8 cellular contexts compared by ENCODE assay signal in the genomic region with DNA sequence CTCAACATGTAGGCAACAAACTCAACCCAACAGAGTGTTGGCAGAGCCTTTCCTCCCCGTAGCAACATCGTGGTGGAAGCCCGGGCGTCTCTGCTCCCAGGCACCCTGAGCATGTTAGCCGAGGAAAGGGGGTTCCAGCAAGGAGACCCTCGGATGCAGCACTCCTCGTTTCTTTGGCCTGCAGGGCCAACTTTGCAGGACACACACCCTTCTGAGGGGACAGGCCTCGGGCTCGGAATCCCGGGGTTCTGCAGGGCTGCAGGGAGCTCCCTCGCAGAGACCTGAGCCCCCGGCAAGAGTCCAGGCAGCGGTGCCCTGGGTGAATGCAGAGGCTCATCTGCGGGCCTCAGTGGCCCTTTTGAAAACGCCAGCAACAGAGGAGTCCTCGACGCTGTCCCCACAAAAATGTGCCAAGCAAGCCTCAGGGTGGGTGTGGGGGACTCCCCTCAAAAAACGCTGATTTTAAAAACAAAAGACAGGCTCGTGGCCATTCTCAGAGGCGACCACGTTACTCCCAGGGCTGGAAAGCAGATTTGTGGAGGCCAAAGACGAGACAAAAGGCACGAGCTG. TPM values are rescaled to one million over a fixed set of nuclear protein-coding genes. Genes with fewer than 3 reads are reported as not detected.
DNase-seq lines count a peak whose midpoint lies in the region; TF ChIP-seq lines count a peak whose summit lies in the region.

No MANE protein-coding gene starts in this region.

- H3K27ac ChIP-seq in GM23248, result peak overlapping the region; percentile 16; the same call in 1 of the 2 replicates
- peak overlapping the region; percentile 77 for H3K27ac ChIP-seq in WERI-Rb-1
- no peak overlapping the region for H3K27ac ChIP-seq in neuronal stem cell (replicated peaks; ENCODE audit: low read length)

- no peaks in the 10 kb centered on the region for H3K79me1 ChIP-seq in neuronal stem cell (ENCODE audit: low read depth, low read length)

- peak overlapping the region; percentile 4 for H3K18ac ChIP-seq in neuronal stem cell (ENCODE audit: low read length)

- no peak overlapping the region for H3K14ac ChIP-seq in neuronal stem cell (ENCODE audit: low read length)

- peak; percentile 33 for DNase-seq in GM23248
- peak; percentile 9 for DNase-seq in WERI-Rb-1
- DNase-seq in fibroblast of villous mesenchyme (ENCODE audit: low read depth), result no peak
- DNase-seq in neuronal stem cell (ENCODE audit: low spot score), result no peak
- no peak for DNase-seq in stimulated activated CD8-positive, alpha-beta memory T cell treated with anti-CD3 and anti-CD28 coated beads, Interleukin-4, amount 100 ng/mL, for 48 hours
- no peak for DNase-seq in activated gamma-delta T cell treated with Interleukin-2 at 50 U/mL for 16 hours
- no peak for DNase-seq in NCI-H128 (lab: John Stamatoyannopoulos, UW; ENCODE audit: unreplicated experiment)
- no peak for DNase-seq in germinal center (ENCODE audit: low spot score)

- peaks cover 6% of the 10 kb centered on the region; the same call in 1 of the 2 replicates for H3K4me1 ChIP-seq in GM23248 (ENCODE audit: insufficient read depth)
- H3K4me1 ChIP-seq in neuronal stem cell (ENCODE audit: control insufficient read depth in 2 of 2, insufficient read depth in 1 of 2, low read depth in 1 of 2, low read length in 2 of 2), result peaks cover 0 to 3% of the 10 kb centered on the region in 2 donors

- H3K23ac ChIP-seq in neuronal stem cell (ENCODE audit: low read depth, low read length, poor library complexity), result peak overlapping the region; percentile 57

- no peak for TF ChIP-seq CTCF in WERI-Rb-1 (IDR thresholded peaks at IDR 0.05; ENCODE audit: low read depth, low read length)
- no peak for TF ChIP-seq CTCF in fibroblast of villous mesenchyme (IDR thresholded peaks at IDR 0.05; ENCODE audit: insufficient read depth, low read depth, low read length)

- H3K9ac ChIP-seq in GM23248 (peak overlapping the region; percentile 83), neuronal stem cell (ENCODE audit: low read depth, low read length, poor library complexity) (no peak overlapping the region)

- H3K9me2 ChIP-seq in GM23248 (ENCODE audit: insufficient read depth), result no peaks in the 10 kb centered on the region

- H3K4me3 ChIP-seq in GM23248 (peak overlapping the region; percentile 77), WERI-Rb-1 (ENCODE audit: low read depth, low read length) (peak overlapping the region; percentile 76), fibroblast of villous mesenchyme (ENCODE audit: low read depth, low read length) (peak overlapping the region; percentile 62), neuronal stem cell (ENCODE audit: low read length in 2 of 2) (peak overlapping the region; percentile 57 to 96)

- H3K36me3 ChIP-seq in GM23248 (ENCODE audit: low read depth), result no peaks in the 10 kb centered on the region
- no peaks in the 10 kb centered on the region for H3K36me3 ChIP-seq in WERI-Rb-1
- no peaks in the 10 kb centered on the region for H3K36me3 ChIP-seq in neuronal stem cell (replicated peaks in 1 of 2; ENCODE audit: control insufficient read depth in 2 of 2, insufficient read depth in 2 of 2, low read length in 2 of 2)

- H3F3A ChIP-seq in GM23248 (ENCODE audit: insufficient read depth), result peaks cover 9% of the 10 kb centered on the region; the same call in 1 of the 2 replicates

- no peaks in the 10 kb centered on the region for H3K27me3 ChIP-seq in GM23248 (replicated peaks; ENCODE audit: insufficient read depth)
- no peaks in the 10 kb centered on the region for H3K27me3 ChIP-seq in WERI-Rb-1 (ENCODE audit: insufficient read depth, low read depth, severe bottlenecking)
- H3K27me3 ChIP-seq in neuronal stem cell (ENCODE audit: control insufficient read depth in 3 of 3, insufficient read depth in 3 of 3, low read depth in 1 of 3, low read length in 3 of 3), result peaks cover 0 to 9% (median 1%) of the 10 kb centered on the region in 3 experiments

- H2BK15ac ChIP-seq in neuronal stem cell (ENCODE audit: low read length), result no peak overlapping the region

- H2BK5ac ChIP-seq in neuronal stem cell (ENCODE audit: low read length), result no peak overlapping the region

- H3K9me3 ChIP-seq in GM23248 (ENCODE audit: low read depth) (no peaks in the 10 kb centered on the region), WERI-Rb-1 (ENCODE audit: severe bottlenecking) (no peaks in the 10 kb centered on the region), neuronal stem cell (replicated peaks in 1 of 2; ENCODE audit: control insufficient read depth in 2 of 2, insufficient read depth in 1 of 2, low read depth in 1 of 2, low read length in 2 of 2) (peaks cover 0 to 7% of the 10 kb centered on the region in 2 donors)

- no peak overlapping the region for H4K91ac ChIP-seq in neuronal stem cell (ENCODE audit: low read depth, low read length, poor library complexity)

- H3K4me2 ChIP-seq in GM23248 (ENCODE audit: unreplicated experiment), result peak overlapping the region; percentile 82
- peak overlapping the region; percentile 75 for H3K4me2 ChIP-seq in neuronal stem cell (ENCODE audit: insufficient read depth, low read length, poor library complexity, severe bottlenecking)

- peak overlapping the region; percentile 17 for H3K4ac ChIP-seq in neuronal stem cell (ENCODE audit: low read length)

- H4K8ac ChIP-seq in neuronal stem cell (ENCODE audit: low read depth, low read length), result no peak overlapping the region

- in situ Hi-C loops in GM23248 (cut with MboI), result no loop called here

- no peak overlapping the region for H2AK5ac ChIP-seq in neuronal stem cell (ENCODE audit: low read depth, low read length)

- H4K20me1 ChIP-seq in GM23248 (ENCODE audit: insufficient read depth), result no peaks in the 10 kb centered on the region

- 7 to 8% methylated on average over 22 to 23 of the region's 23 CpGs for WGBS in GM23248 (ENCODE audit: low coverage in 1 of 2, low lambda C conversion rate in 2 of 2, missing lambda C conversion rate in 2 of 2), 2 experiments
- no CpG with 5 or more reads among the region's 23 CpGs for WGBS in neuronal stem cell (ENCODE audit: extremely low coverage in 2 of 2, insufficient read length in 2 of 2, insufficient replicate concordance in 1 of 2), 2 donors

- no peak overlapping the region for H2BK12ac ChIP-seq in neuronal stem cell (ENCODE audit: low read length)

- H2AFZ ChIP-seq in GM23248 (peak overlapping the region; percentile 80), neuronal stem cell (ENCODE audit: low read length) (peak overlapping the region; percentile 94)

- H3K79me2 ChIP-seq in GM23248 (ENCODE audit: insufficient read depth), result peaks cover 54% of the 10 kb centered on the region

- H2BK120ac ChIP-seq in neuronal stem cell (ENCODE audit: low read depth, low read length), result peak overlapping the region; percentile 50

RNA-seq across cellular contexts. Expression of a gene that starts 1.4 kb away (rescaled TPM):
- 23.5 and 25.2 TPM in 2 replicates for total RNA-seq in GM23248 (2014; rRNA removed; shearing (Covaris generic))
- 11.2 and 11.4 TPM in 2 replicates for polyA plus RNA-seq in GM23248 (2016; fragmentation: Nextera tagmentation; extraction: Ambion mirVana)
- total RNA-seq in fibroblast of villous mesenchyme, result 16.8 TPM in 2 replicates
- polyA plus RNA-seq in neuronal stem cell (2013, experiment 1 of 2), result 43.4 TPM
- polyA plus RNA-seq in neuronal stem cell (2013, experiment 2 of 2), result 42.7 TPM

Comparison
In these comparisons a context has a peak if more than half of its experiments do, and no peak if none do; other contexts are left out.
1. DNase-seq: peak in GM23248 (single experiment) and WERI-Rb-1 (single experiment); none in fibroblast of villous mesenchyme (single experiment), neuronal stem cell (single experiment), stimulated activated CD8-positive, alpha-beta memory T cell treated with anti-CD3 and anti-CD28 coated beads, Interleukin-4, amount 100 ng/mL, for 48 hours (single experiment), activated gamma-delta T cell treated with Interleukin-2 at 50 U/mL for 16 hours (single experiment), NCI-H128 (single experiment) and germinal center (single experiment).
2. Peak in every context shown above with its lines, with median percentiles within 50 percentile points of each other: H3K4me3 ChIP-seq.